1 cellular context compared by ENCODE assay signal in genomic region chr13:112060431-112060830, GRCh38.
TF ChIP-seq lines count a peak whose summit lies in the region.

No MANE protein-coding gene starts in this region.

TF ChIP-seq in SK-N-SH treated with all-trans-retinoic acid at 6 μM for 48 hours, 23 proteins besides CTCF, POLR2A, EP300 and RAD21 (continued from another document):
- TF ChIP-seq CREB5 (CRISPR knock-in tag; IDR thresholded peaks at IDR 0.05; ENCODE audit: low read depth): no peak
